ENCODE assay signal across 25 cellular contexts in genomic region chr2:222485367-222486211, GRCh38.
A peak's percentile ranks its signal among the peaks of the same experiment; 100 is the strongest.
DNase-seq lines count a peak whose midpoint lies in the region; ATAC-seq and TF ChIP-seq lines count a peak whose summit lies in the region.
"Had no signal": no experiment of that assay in that cellular context is flagged by ENCODE, and none has a peak within 500 bp of the region (broad histone marks: within the 10 kb centered on the region; RNA-seq: fewer than 3 reads in every experiment).

No MANE protein-coding gene starts in this region.

- peak; percentile 30 for DNase-seq in NT2/D1 (ENCODE audit: low read depth, low spot score)
- DNase-seq in cardiac muscle cell (ENCODE audit: low read depth in 1 of 2, low spot score in 1 of 2), result peak in 1 of 2 donors; percentile 15
- no peak for DNase-seq in lung (ENCODE audit: low spot score)
- DNase-seq in sciatic nerve (ENCODE audit: low spot score), result no peak
- no peak for DNase-seq in H4 (ENCODE audit: low spot score)
- no peak for DNase-seq in effector memory CD4-positive, alpha-beta T cell
- DNase-seq in dermis blood vessel endothelial cell, result no peak
- DNase-seq: activated CD4-positive, alpha-beta T cell treated with anti-CD3 and anti-CD28 coated beads for 48 hours; activated T-cell treated with anti-CD3 and anti-CD28 coated beads for 4 hours; amygdala; CD8-positive, alpha-beta memory T cell; colonic mucosa; HCEC 1CT; islet precursor cell; Kasumi-1; mammary epithelial cell; MV-4-11; NCI-H1436; NCI-H2081 treated with DMSO at 0.1 percent for 48 hours; NCI-H2227 treated with DMSO at 0.1 percent for 48 hours; NCI-H748 treated with DMSO at 0.1 percent for 48 hours; sigmoid colon; SJCRH30; stimulated activated CD4-positive, alpha-beta T cell treated with anti-CD3 and anti-CD28 coated beads, Interleukin-4, amount 100 ng/mL, for 1 hour; tibial artery had no signal

- H3K36me3 ChIP-seq in NT2/D1 (ENCODE audit: insufficient read depth, insufficient read length, low read length) (no peaks in the 10 kb centered on the region), cardiac muscle cell (no peaks in the 10 kb centered on the region), lung (ENCODE audit: control insufficient read depth in 2 of 2, insufficient read depth in 2 of 2, low read length in 2 of 2) (no peaks in the 10 kb centered on the region)
- no peaks in the 10 kb centered on the region for H3K36me3 ChIP-seq in effector memory CD4-positive, alpha-beta T cell (ENCODE audit: control insufficient read depth, insufficient read depth, low read length)
- H3K36me3 ChIP-seq: colonic mucosa, sigmoid colon, SJCRH30, tibial artery had no signal

- TF ChIP-seq CTCF in cardiac muscle cell (IDR thresholded peaks at IDR 0.05; ENCODE audit: low read depth, low read length) (no peak), lung (IDR thresholded peaks at IDR 0.05; ENCODE audit: control extremely low read depth, extremely low read depth) (no peak)

- no peak overlapping the region for H3K4me3 ChIP-seq in NT2/D1 (ENCODE audit: insufficient read length, low read depth)
- H3K4me3 ChIP-seq in cardiac muscle cell, result no peak overlapping the region
- H3K4me3 ChIP-seq in lung, result no peak overlapping the region
- no peak overlapping the region for H3K4me3 ChIP-seq in effector memory CD4-positive, alpha-beta T cell (ENCODE audit: insufficient read depth, low read depth, low read length, poor library complexity, severe bottlenecking)
- H3K4me3 ChIP-seq: colonic mucosa, sigmoid colon, SJCRH30, tibial artery had no signal

- intact Hi-C loops in sciatic nerve (cut with DNase I), result no loop called here

- peak; percentile 34 for ATAC-seq in lung (ENCODE audit: insufficient read depth, low FRiP score)
- ATAC-seq in sciatic nerve, result peak; percentile 15

- no peak overlapping the region for H3K9ac ChIP-seq in NT2/D1 (ENCODE audit: insufficient read length, low read depth)

- H3K4me1 ChIP-seq in NT2/D1 (ENCODE audit: insufficient read depth, insufficient read length) (peaks cover 9% of the 10 kb centered on the region), cardiac muscle cell (ENCODE audit: low read depth) (peaks cover 24% of the 10 kb centered on the region), lung (ENCODE audit: control insufficient read depth in 2 of 2, insufficient read depth in 2 of 2, low read length in 2 of 2) (no peaks in the 10 kb centered on the region)
- no peaks in the 10 kb centered on the region for H3K4me1 ChIP-seq in effector memory CD4-positive, alpha-beta T cell (ENCODE audit: control insufficient read depth, insufficient read depth, low read length, poor library complexity, severe bottlenecking)
- H3K4me1 ChIP-seq: colonic mucosa, sigmoid colon, SJCRH30, tibial artery had no signal

- H3K9me3 ChIP-seq in NT2/D1 (ENCODE audit: insufficient read depth, low read length), result no peaks in the 10 kb centered on the region
- no peaks in the 10 kb centered on the region for H3K9me3 ChIP-seq in cardiac muscle cell (ENCODE audit: low read depth)
- H3K9me3 ChIP-seq in lung (ENCODE audit: control insufficient read depth in 2 of 2, insufficient read depth in 1 of 2, low read length in 1 of 2), result no peaks in the 10 kb centered on the region
- no peaks in the 10 kb centered on the region for H3K9me3 ChIP-seq in effector memory CD4-positive, alpha-beta T cell (ENCODE audit: control insufficient read depth, low read length)
- H3K9me3 ChIP-seq: colonic mucosa, sigmoid colon, SJCRH30, tibial artery had no signal

- H3K27me3 ChIP-seq in NT2/D1 (ENCODE audit: insufficient read depth, insufficient read length) (peaks cover 67% of the 10 kb centered on the region), cardiac muscle cell (no peaks in the 10 kb centered on the region), lung (ENCODE audit: control insufficient read depth, insufficient read depth) (no peaks in the 10 kb centered on the region)
- H3K27me3 ChIP-seq in effector memory CD4-positive, alpha-beta T cell (replicated peaks; ENCODE audit: control insufficient read depth, insufficient read depth, low read length, poor library complexity, severe bottlenecking), result no peaks in the 10 kb centered on the region
- H3K27me3 ChIP-seq: colonic mucosa, sigmoid colon, SJCRH30 had no signal

- peak overlapping the region; percentile 85 for H3K27ac ChIP-seq in cardiac muscle cell
- H3K27ac ChIP-seq in lung (ENCODE audit: low read depth in 1 of 2, low read length in 1 of 2), result no peak overlapping the region
- no peak overlapping the region for H3K27ac ChIP-seq in effector memory CD4-positive, alpha-beta T cell (ENCODE audit: insufficient read depth, low read length, poor library complexity, severe bottlenecking)
- H3K27ac ChIP-seq: colonic mucosa, sigmoid colon, SJCRH30, tibial artery had no signal

- 70 to 79% methylated on average over 12 of the region's 12 CpGs for WGBS in lung, 2 donors
